9 cellular contexts compared by ENCODE assay signal in the genomic region with DNA sequence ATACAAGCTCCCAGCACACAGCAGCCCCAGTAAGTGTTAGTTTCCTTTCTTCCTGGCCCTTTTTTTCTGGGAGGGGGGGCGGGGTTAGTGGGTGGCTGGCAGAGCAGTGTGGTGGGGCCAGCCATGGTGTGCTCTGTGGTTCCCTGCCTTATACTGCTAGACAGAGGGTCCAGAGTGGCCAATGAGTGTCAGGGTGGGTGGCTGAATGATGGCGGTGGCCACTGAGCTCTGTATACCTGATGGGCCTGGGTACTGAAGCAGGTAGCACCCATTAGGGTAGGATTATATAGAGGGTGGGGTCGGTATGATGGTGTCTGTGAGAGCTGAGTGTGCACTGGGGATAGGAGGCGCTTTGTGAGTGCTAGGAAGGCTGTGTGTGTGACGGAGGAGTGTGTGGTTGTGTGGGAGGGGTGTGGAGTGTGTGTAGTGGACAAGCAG. TPM values are rescaled to one million over a fixed set of nuclear protein-coding genes. Genes with fewer than 3 reads are reported as not detected.
DNase-seq lines count a peak whose midpoint lies in the region; ATAC-seq and TF ChIP-seq lines count a peak whose summit lies in the region.
"Had no signal": no experiment of that assay in that cellular context is flagged by ENCODE, and none has a peak within 500 bp of the region (broad histone marks: within the 10 kb centered on the region; RNA-seq: fewer than 3 reads in every experiment).

No MANE protein-coding gene starts in this region.

- no peaks in the 10 kb centered on the region for H3K27me3 Mint-ChIP-seq in WTC11 (ENCODE audit: low read depth)

- no peak for DNase-seq in PC-9
- no peak for DNase-seq in GM10266 (ENCODE audit: extremely low spot score)
- no peak for DNase-seq in retina
- DNase-seq in WTC11 (ENCODE audit: low spot score), result no peak

- CTCF ChIA-PET in PC-9 (lab: Charles Lee), result interaction anchor here (0.6 kb wide), 1 partner anchor 75 kb away, joined by 3 read pairs; no protein-coding TSS in a partner anchor
- CTCF ChIA-PET in WTC11 (lab: Charles Lee), result interaction anchor here (0.5 to 7.5 kb wide), 3 partner anchors 13 to 37 kb away, joined by 4 to 239 read pairs (median 30); partner anchors contain the start of gene GSK3A

- H3K4me1 Mint-ChIP-seq in WTC11, result peaks cover 37% of the 10 kb centered on the region

- H3K4me2 ChIP-seq in PC-9, result peak overlapping the region; percentile 85

- peaks cover 35% of the 10 kb centered on the region; the same call in 1 of the 2 replicates for H3F3A ChIP-seq in PC-9 (ENCODE audit: insufficient read depth, low read depth)

- H2AFZ ChIP-seq in PC-9, result no peak overlapping the region

- H3K9me3 ChIP-seq in PC-9 (ENCODE audit: insufficient read depth, low read depth) (no peaks in the 10 kb centered on the region), gastroesophageal sphincter (no peaks in the 10 kb centered on the region), skeletal muscle tissue (ENCODE audit: control insufficient read depth in 3 of 3, low read length in 3 of 3) (no peaks in the 10 kb centered on the region)

- H4K20me1 ChIP-seq in PC-9 (ENCODE audit: insufficient read depth), result peaks cover 15% of the 10 kb centered on the region; the same call in 1 of the 2 replicates

- H3K27ac ChIP-seq in PC-9 (no peak overlapping the region), gastroesophageal sphincter (peak overlapping the region; percentile 91 to 99 (median 98)), skeletal muscle tissue (ENCODE audit: low read depth, low read length) (peak overlapping the region; percentile 92)

- H3K27me3 ChIP-seq in PC-9 (ENCODE audit: insufficient read depth, low read depth) (no peaks in the 10 kb centered on the region), gastroesophageal sphincter (no peaks in the 10 kb centered on the region), skeletal muscle tissue (ENCODE audit: control insufficient read depth in 3 of 3, insufficient read depth in 3 of 3, low read length in 3 of 3) (no peaks in the 10 kb centered on the region)

- POLR2A ChIA-PET in PC-9 (lab: Charles Lee; ENCODE audit: unreplicated experiment), result interaction anchor here (1.7 kb wide), 1 partner anchor 39 kb away, joined by 16 read pairs; no protein-coding TSS in a partner anchor
- POLR2A ChIA-PET in WTC11 (lab: Charles Lee), result interaction anchor here (0.5 kb wide), 1 partner anchor 15 kb away, joined by 3 read pairs; no protein-coding TSS in a partner anchor

- no peak overlapping the region for H3K4me3 Mint-ChIP-seq in WTC11

- WGBS in gastroesophageal sphincter (ENCODE audit: low coverage in 1 of 2), 2 donors, result 22 to 26% methylated on average over 3 to 4 of the region's 5 CpGs

- peaks cover 14% of the 10 kb centered on the region; the same call in 1 of the 2 replicates for H3K79me2 ChIP-seq in PC-9 (ENCODE audit: low read depth)

- intact Hi-C loops in PC-9 (cut with micrococcal nuclease; ENCODE audit: unreplicated experiment), result loop anchor here (1.0 to 5.0 kb wide), 3 partner anchors 40 to 66 kb away; partner anchors contain the start of genes DEDD2 and MEGF8

- TF ChIP-seq EP300 in gastroesophageal sphincter (IDR thresholded peaks at IDR 0.05), result no peak

- H3K27ac Mint-ChIP-seq in WTC11, result no peak overlapping the region

- peak overlapping the region; percentile 55; the same call in 1 of the 2 replicates for H3K4me3 ChIP-seq in GM08714 (ENCODE audit: low read length)
- H3K4me3 ChIP-seq in PC-9, result no peak overlapping the region
- H3K4me3 ChIP-seq in gastroesophageal sphincter, result peak overlapping the region in 1 of 2 donors; percentile 68
- peak overlapping the region; percentile 70 to 82 (median 81) for H3K4me3 ChIP-seq in skeletal muscle tissue (ENCODE audit: low read length in 3 of 3)

- BruUV-seq in PC-9 (replicated peaks; lab: Mats Ljungman, UMichigan), result no TSS peak

- no peaks in the 10 kb centered on the region for H3K9me3 Mint-ChIP-seq in WTC11

- H3K4me1 ChIP-seq in PC-9 (replicated peaks; ENCODE audit: insufficient read depth), result peaks cover 42% of the 10 kb centered on the region
- peaks cover 0 to 84% (median 61%) of the 10 kb centered on the region in 3 donors for H3K4me1 ChIP-seq in gastroesophageal sphincter
- peaks cover 62 to 69% (median 68%) of the 10 kb centered on the region in 3 donors for H3K4me1 ChIP-seq in skeletal muscle tissue (ENCODE audit: control insufficient read depth in 3 of 3, insufficient read depth in 3 of 3, low read length in 3 of 3)

- no peak for TF ChIP-seq CTCF in PC-9 (conservative IDR thresholded peaks at IDR 0.05)
- TF ChIP-seq CTCF in gastroesophageal sphincter (IDR thresholded peaks at IDR 0.05), result no peak
- no peak for TF ChIP-seq CTCF in GM10266 (IDR thresholded peaks at IDR 0.05; ENCODE audit: control insufficient read depth, insufficient read depth, low read depth, missing control alignments)
- no peak for TF ChIP-seq CTCF in WTC11 (IDR thresholded peaks at IDR 0.05)

- no peaks in the 10 kb centered on the region for H3K36me3 ChIP-seq in PC-9 (ENCODE audit: low read depth)
- peaks cover 0 to 12% of the 10 kb centered on the region in 2 donors for H3K36me3 ChIP-seq in gastroesophageal sphincter
- H3K36me3 ChIP-seq in skeletal muscle tissue (ENCODE audit: control insufficient read depth in 3 of 3, insufficient read depth in 3 of 3, low read length in 3 of 3), result peaks cover 8% of the 10 kb centered on the region in 3 donors

- peaks cover 4% of the 10 kb centered on the region; the same call in 1 of the 2 replicates for H3K36me3 Mint-ChIP-seq in WTC11

- no peak for ATAC-seq in gastroesophageal sphincter
- no peak for ATAC-seq in HG03025 (IDR thresholded peaks at IDR 0.05; ENCODE audit: low FRiP score, unreplicated experiment)
- ATAC-seq in WTC11, result no peak

- TF ChIP-seq POLR2A in gastroesophageal sphincter (IDR thresholded peaks at IDR 0.05), result no peak

- H3K9ac ChIP-seq in skeletal muscle tissue (ENCODE audit: low read depth in 1 of 3, low read length in 3 of 3), result peak overlapping the region; percentile 70 to 85 (median 78)

- H3K9me2 ChIP-seq in PC-9 (ENCODE audit: insufficient read depth), result no peaks in the 10 kb centered on the region

TF ChIP-seq in WTC11, 78 proteins besides CTCF, POLR2A, EP300 and RAD21 (continues in another document):
- TF ChIP-seq RORB (CRISPR knock-in tag; IDR thresholded peaks at IDR 0.05) (no peak), FOXJ3 (CRISPR knock-in tag; IDR thresholded peaks at IDR 0.05; ENCODE audit: borderline replicate concordance) (no peak), E2F5 (CRISPR knock-in tag; IDR thresholded peaks at IDR 0.05) (no peak), RELA (CRISPR knock-in tag; IDR thresholded peaks at IDR 0.05; ENCODE audit: borderline replicate concordance) (no peak), ZNF416 (CRISPR knock-in tag; IDR thresholded peaks at IDR 0.05) (no peak), ZNF281 (CRISPR knock-in tag; IDR thresholded peaks at IDR 0.05) (no peak)
- TF ChIP-seq, protein P1, sequence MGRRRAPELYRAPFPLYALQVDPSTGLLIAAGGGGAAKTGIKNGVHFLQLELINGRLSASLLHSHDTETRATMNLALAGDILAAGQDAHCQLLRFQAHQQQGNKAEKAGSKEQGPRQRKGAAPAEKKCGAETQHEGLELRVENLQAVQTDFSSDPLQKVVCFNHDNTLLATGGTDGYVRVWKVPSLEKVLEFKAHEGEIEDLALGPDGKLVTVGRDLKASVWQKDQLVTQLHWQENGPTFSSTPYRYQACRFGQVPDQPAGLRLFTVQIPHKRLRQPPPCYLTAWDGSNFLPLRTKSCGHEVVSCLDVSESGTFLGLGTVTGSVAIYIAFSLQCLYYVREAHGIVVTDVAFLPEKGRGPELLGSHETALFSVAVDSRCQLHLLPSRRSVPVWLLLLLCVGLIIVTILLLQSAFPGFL (CRISPR knock-in tag; IDR thresholded peaks at IDR 0.05; ENCODE audit: borderline replicate concordance), result no peak

RNA-seq across cellular contexts. Expression of gene CIC, which starts 13.8 kb away (rescaled TPM):
- total RNA-seq in PC-9 (2021) (58.1 and 60.7 TPM in 2 replicates), gastroesophageal sphincter (10 to 100 TPM; 31.4 to 69.4 (median 49.0) TPM), skeletal muscle tissue (10.4 TPM), WTC11 (2021) (53.0 to 58.5 TPM (median 55.8 TPM) in 3 replicates)

RNA-seq across cellular contexts. Expression of gene PRR19, which starts 19.1 kb away (rescaled TPM):
- total RNA-seq in PC-9 (2021) (0.85 and 1.1 TPM in 2 replicates), gastroesophageal sphincter (under 1 TPM in 1 of 4 donors, not detected in 3; 0.93 TPM), skeletal muscle tissue (not detected), WTC11 (2021) (3.6 to 5.0 TPM (median 3.7 TPM) in 3 replicates)

RNA-seq across cellular contexts. Expression of gene PAFAH1B3, which starts 19.6 kb away (rescaled TPM):
- total RNA-seq in PC-9 (2021) (70.2 and 90.1 TPM in 2 replicates), gastroesophageal sphincter (10 to 100 TPM in 1 of 4 donors, 1 to 10 TPM in 2, under 1 TPM in 1; 0.93 to 13.6 (median 5.8) TPM), skeletal muscle tissue (29.2 TPM), WTC11 (2021) (118 to 126 TPM (median 119 TPM) in 3 replicates)

RNA-seq across cellular contexts. Expression of gene ERF, which starts 27.9 kb away (rescaled TPM):
- total RNA-seq in PC-9 (2021) (57.4 and 79.1 TPM in 2 replicates), gastroesophageal sphincter (10 to 100 TPM; 28.4 to 46.4 (median 39.9) TPM), skeletal muscle tissue (12.0 TPM), WTC11 (2021) (65.4 to 67.6 TPM (median 65.9 TPM) in 3 replicates)

RNA-seq across cellular contexts. Expression of gene TMEM145, which starts 30.3 kb away (rescaled TPM):
- total RNA-seq in PC-9 (2021) (1.2 and 1.7 TPM in 2 replicates), gastroesophageal sphincter (under 1 TPM in 1 of 4 donors, not detected in 3; 0.27 TPM), skeletal muscle tissue (0.52 TPM), WTC11 (2021) (6.9 to 7.1 TPM (median 7.0 TPM) in 3 replicates)
- total RNA-seq: LHCN-M2 had no signal
